ENCODE assay signal across 9 cellular contexts in genomic region chr2:74119324-74119723, GRCh38. TPM values are rescaled to one million over a fixed set of nuclear protein-coding genes. Genes with fewer than 3 reads are reported as not detected.
DNase-seq lines count a peak whose midpoint lies in the region; ATAC-seq and TF ChIP-seq lines count a peak whose summit lies in the region.
"Had no signal": no experiment of that assay in that cellular context is flagged by ENCODE, and none has a peak within 500 bp of the region (broad histone marks: within the 10 kb centered on the region; RNA-seq: fewer than 3 reads in every experiment).

No MANE protein-coding gene starts in this region.

- TF ChIP-seq POLR2A in prostate gland (IDR thresholded peaks at IDR 0.05): no peak

- no peaks in the 10 kb centered on the region for H3K4me1 Mint-ChIP-seq in Calu3 (ENCODE audit: low read depth, unreplicated experiment)
- peaks cover 11% of the 10 kb centered on the region for H3K4me1 Mint-ChIP-seq in activated CD8-positive, alpha-beta T cell treated with anti-CD3 and anti-CD28 coated beads, Interleukin-2, amount 10 ng/mL, durations not matched to agents 7 days and 5 days (ENCODE audit: low read depth)

- no TSS peak for BruUV-seq in Calu3 (replicated peaks; lab: Mats Ljungman, UMichigan)

- TF ChIP-seq CTCF in Calu3 (IDR thresholded peaks at IDR 0.05; ENCODE audit: unreplicated experiment): no peak
- peak in 1 of 4 experiments; percentile 26 for TF ChIP-seq CTCF in prostate gland (IDR thresholded peaks at IDR 0.05)

- ATAC-seq in activated CD8-positive, alpha-beta T cell treated with anti-CD3 and anti-CD28 coated beads, Interleukin-2, amount 10 ng/mL, durations not matched to agents 7 days and 5 days: no peak
- ATAC-seq in HG03460 (IDR thresholded peaks at IDR 0.05; ENCODE audit: unreplicated experiment): no peak

- intact Hi-C loops in Calu3 (cut with micrococcal nuclease; ENCODE audit: unreplicated experiment): no loop called here
- intact Hi-C loops in prostate gland (cut with DNase I): no loop called here

- peaks cover 5% of the 10 kb centered on the region for H3K9me3 Mint-ChIP-seq in Calu3 (ENCODE audit: low read depth, unreplicated experiment)
- H3K9me3 Mint-ChIP-seq in activated CD8-positive, alpha-beta T cell treated with anti-CD3 and anti-CD28 coated beads, Interleukin-2, amount 10 ng/mL, durations not matched to agents 7 days and 5 days (ENCODE audit: insufficient read depth): peaks cover 19% of the 10 kb centered on the region

- POLR2A ChIA-PET in activated CD8-positive, alpha-beta T cell treated with anti-CD3 and anti-CD28 coated beads, Interleukin-2, amount 10 ng/mL, durations not matched to agents 7 days and 5 days (lab: Charles Lee): interaction anchor here (0.8 to 2.0 kb wide), 2 partner anchors 8 to 86 kb away, joined by 3 to 7 read pairs; no protein-coding TSS in a partner anchor

- no peaks in the 10 kb centered on the region for H3K27me3 Mint-ChIP-seq in Calu3 (ENCODE audit: unreplicated experiment)
- H3K27me3 Mint-ChIP-seq in activated CD8-positive, alpha-beta T cell treated with anti-CD3 and anti-CD28 coated beads, Interleukin-2, amount 10 ng/mL, durations not matched to agents 7 days and 5 days (ENCODE audit: low read depth): peaks cover 6% of the 10 kb centered on the region

- H3K4me1 ChIP-seq in HUES6 (ENCODE audit: control insufficient read depth, insufficient read depth, low read length) (no peaks in the 10 kb centered on the region), prostate gland (replicated peaks) (no peaks in the 10 kb centered on the region)

- CTCF ChIA-PET in Calu3 (lab: Charles Lee): no interaction called here
- CTCF ChIA-PET in activated CD8-positive, alpha-beta T cell treated with anti-CD3 and anti-CD28 coated beads, Interleukin-2, amount 10 ng/mL, durations not matched to agents 7 days and 5 days (lab: Charles Lee): interaction anchor here (2.5 to 3.0 kb wide), 5 partner anchors 9 to 293 kb away, joined by 11 to 15 read pairs (median 13); partner anchors contain the start of genes BOLA3, MOB1A and STAMBP

- peaks cover 12% of the 10 kb centered on the region for H3K36me3 Mint-ChIP-seq in Calu3 (ENCODE audit: insufficient read depth, unreplicated experiment)
- peaks cover 16% of the 10 kb centered on the region for H3K36me3 Mint-ChIP-seq in activated CD8-positive, alpha-beta T cell treated with anti-CD3 and anti-CD28 coated beads, Interleukin-2, amount 10 ng/mL, durations not matched to agents 7 days and 5 days (ENCODE audit: low read depth)

- no peak overlapping the region for H3K27ac Mint-ChIP-seq in Calu3 (ENCODE audit: unreplicated experiment)
- H3K27ac Mint-ChIP-seq in activated CD8-positive, alpha-beta T cell treated with anti-CD3 and anti-CD28 coated beads, Interleukin-2, amount 10 ng/mL, durations not matched to agents 7 days and 5 days: no peak overlapping the region

- H3K9me3 ChIP-seq in HUES6 (ENCODE audit: control insufficient read depth, insufficient read depth, low read depth, low read length) (peaks cover 27% of the 10 kb centered on the region), prostate gland (no peaks in the 10 kb centered on the region)

- no peak for DNase-seq in Calu3
- no peak for DNase-seq in activated CD8-positive, alpha-beta T cell treated with anti-CD3 and anti-CD28 coated beads, Interleukin-2, amount 10 ng/mL, durations not matched to agents 7 days and 5 days
- DNase-seq in myocyte (ENCODE audit: low read depth): peak; percentile 11
- DNase-seq in central memory CD4-positive, alpha-beta T cell: no peak
- DNase-seq in prostate gland (ENCODE audit: low spot score): no peak
- DNase-seq in activated gamma-delta T cell treated with Interleukin-2 at 50 U/mL for 16 hours: no peak

- H3K27ac ChIP-seq in HUES6 (ENCODE audit: low read depth, low read length) (no peak overlapping the region), prostate gland (no peak overlapping the region)

- peaks cover 4% of the 10 kb centered on the region; the same call in 1 of the 2 replicates for H3K27me3 ChIP-seq in HUES6 (ENCODE audit: control insufficient read depth, insufficient read depth, low read length)
- no peaks in the 10 kb centered on the region for H3K27me3 ChIP-seq in prostate gland (replicated peaks; ENCODE audit: insufficient read depth)
- H3K27me3 ChIP-seq: transverse colon had no signal

- H3K9ac ChIP-seq in HUES6 (ENCODE audit: low read length): no peak overlapping the region

- peak overlapping the region; percentile 82 for H3K4me3 Mint-ChIP-seq in Calu3 (ENCODE audit: low read depth, unreplicated experiment)
- H3K4me3 Mint-ChIP-seq in activated CD8-positive, alpha-beta T cell treated with anti-CD3 and anti-CD28 coated beads, Interleukin-2, amount 10 ng/mL, durations not matched to agents 7 days and 5 days: peak overlapping the region; percentile 82

- H3K36me3 ChIP-seq in HUES6 (ENCODE audit: control insufficient read depth, insufficient read depth, low read length): no peaks in the 10 kb centered on the region
- H3K36me3 ChIP-seq in prostate gland: no peaks in the 10 kb centered on the region
- H3K36me3 ChIP-seq: transverse colon had no signal

- H3K4me3 ChIP-seq in HUES6 (ENCODE audit: low read depth, low read length) (peak overlapping the region; percentile 82; the same call in 1 of the 2 replicates), prostate gland (peak overlapping the region in 1 of 2 donors; percentile 72)

RNA-seq across cellular contexts. Expression of gene BOLA3, which starts 28.4 kb away (rescaled TPM):
- total RNA-seq in Calu3 (2022) (45.8 and 54.9 TPM in 2 replicates), myocyte (38.8 and 51.5 TPM in 2 replicates), prostate gland (10 to 100 TPM; 50.0 to 77.5 TPM)
- total RNA-seq in activated CD8-positive, alpha-beta T cell treated with anti-CD3 and anti-CD28 coated beads, Interleukin-2, amount 10 ng/mL, durations not matched to agents 7 days and 5 days: 10 to 100 TPM; 79.7 to 85.4 TPM
- polyA plus RNA-seq in myocyte (2012): 44.5 TPM

RNA-seq across cellular contexts. Expression of gene MOB1A, which starts 59.4 kb away (rescaled TPM):
- 116 and 119 TPM in 2 replicates for total RNA-seq in Calu3 (2022)
- 100 to 1,000 TPM; 191 to 208 TPM for total RNA-seq in activated CD8-positive, alpha-beta T cell treated with anti-CD3 and anti-CD28 coated beads, Interleukin-2, amount 10 ng/mL, durations not matched to agents 7 days and 5 days
- total RNA-seq in myocyte: 94.5 and 96.9 TPM in 2 replicates
- polyA plus RNA-seq in myocyte (2012): 26.2 TPM
- 10 to 100 TPM; 71.3 to 72.0 TPM for total RNA-seq in prostate gland
